ENCODE assay signal across 24 cellular contexts in the genomic region with DNA sequence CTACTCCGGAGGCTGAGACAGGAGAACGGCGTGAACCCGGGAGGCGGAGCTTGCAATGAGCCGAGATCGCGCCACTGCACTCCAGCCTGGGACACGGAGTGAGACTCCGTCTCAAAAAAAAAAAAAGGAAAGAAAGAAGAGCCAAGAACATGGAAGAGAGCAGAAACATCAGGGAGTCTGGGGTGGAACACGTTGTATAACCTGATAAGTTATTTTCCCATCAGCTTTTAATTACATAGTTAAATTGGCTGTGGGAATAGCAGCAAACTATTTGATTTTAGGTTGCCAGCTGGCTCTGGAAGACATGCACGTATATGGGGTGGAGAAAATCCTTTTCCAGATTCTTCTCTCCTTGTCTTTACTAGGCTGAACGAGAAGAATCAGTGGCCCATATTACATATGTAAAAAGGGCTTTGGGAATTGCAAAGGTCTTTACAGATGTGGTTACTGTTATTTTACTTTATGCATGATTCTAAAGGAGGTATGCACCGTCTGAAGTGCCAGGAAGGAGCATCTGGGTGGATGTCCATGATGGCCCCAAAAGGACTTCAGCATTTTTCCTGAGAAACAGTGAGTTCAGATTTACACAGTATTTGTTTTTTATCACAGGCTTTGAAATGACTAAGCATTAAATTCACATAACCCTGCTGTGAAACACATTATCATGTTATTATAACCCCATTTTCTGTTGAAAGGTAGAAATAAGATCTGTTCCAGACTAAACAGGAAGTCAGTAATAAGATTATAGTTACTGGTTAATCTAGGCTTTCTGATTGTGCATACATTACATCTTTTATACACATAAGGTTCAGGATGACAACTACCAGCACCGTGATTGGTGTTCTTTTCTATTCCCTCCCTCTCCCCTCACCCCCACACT. TPM values are rescaled to one million over a fixed set of nuclear protein-coding genes. Genes with fewer than 3 reads are reported as not detected.
DNase-seq lines count a peak whose midpoint lies in the region; ATAC-seq, FAIRE-seq and TF ChIP-seq lines count a peak whose summit lies in the region.
"Had no signal": no experiment of that assay in that cellular context is flagged by ENCODE, and none has a peak within 500 bp of the region (broad histone marks: within the 10 kb centered on the region; RNA-seq: fewer than 3 reads in every experiment).

No MANE protein-coding gene starts in this region.

- TF ChIP-seq EP300 in HepG2 (IDR thresholded peaks at IDR 0.05; ENCODE audit: low read depth in 2 of 2, low read length in 2 of 2): no peak
- no peak for TF ChIP-seq EP300 in HepG2 (CRISPR knock-in tag; IDR thresholded peaks at IDR 0.05; ENCODE audit: borderline replicate concordance)

- peaks cover 9% of the 10 kb centered on the region for H3K4me1 Mint-ChIP-seq in T-helper 17 cell
- peaks cover 11% of the 10 kb centered on the region for H3K4me1 Mint-ChIP-seq in activated T-cell treated with anti-CD3 and anti-CD28 coated beads, Interleukin-2, amount 50 U/mL, for 24 hours (ENCODE audit: low read depth)
- H3K4me1 Mint-ChIP-seq: endodermal cell, memory B cell had no signal

- no peak for TF ChIP-seq RAD21 in HepG2 (CRISPR knock-in tag; IDR thresholded peaks at IDR 0.05)

- H3K9me3 ChIP-seq in HepG2 (ENCODE audit: low read length) (no peaks in the 10 kb centered on the region), right lobe of liver (no peaks in the 10 kb centered on the region), T-helper 17 cell (ENCODE audit: control insufficient read depth, low read length, poor library complexity, severe bottlenecking) (no peaks in the 10 kb centered on the region)
- H3K9me3 ChIP-seq: breast epithelium, SJCRH30, stomach, tibial nerve had no signal

- H3K27ac Mint-ChIP-seq in T-helper 17 cell: peak overlapping the region; percentile 56
- no peak overlapping the region for H3K27ac Mint-ChIP-seq in activated T-cell treated with anti-CD3 and anti-CD28 coated beads, Interleukin-2, amount 50 U/mL, for 24 hours
- H3K27ac Mint-ChIP-seq: endodermal cell, H9, memory B cell had no signal

- H3K4me3 Mint-ChIP-seq in T-helper 17 cell: no peak overlapping the region
- no peak overlapping the region for H3K4me3 Mint-ChIP-seq in activated T-cell treated with anti-CD3 and anti-CD28 coated beads, Interleukin-2, amount 50 U/mL, for 24 hours
- H3K4me3 Mint-ChIP-seq: endodermal cell, H9, memory B cell had no signal

- no peak for TF ChIP-seq POLR2A in HepG2 (IDR thresholded peaks at IDR 0.05; ENCODE audit: insufficient read depth in 1 of 2, low read depth in 2 of 2, low read length in 2 of 2)
- TF ChIP-seq POLR2A in right lobe of liver (IDR thresholded peaks at IDR 0.05): no peak
- TF ChIP-seq POLR2A in GM12891 (IDR thresholded peaks at IDR 0.05; ENCODE audit: low read depth, low read length): no peak

- no peak overlapping the region for H3K9ac ChIP-seq in HepG2 (ENCODE audit: insufficient read depth, low read depth, low read length)

- BruUV-seq in HepG2 (replicated peaks; lab: Mats Ljungman, UMichigan): no TSS peak

- no peaks in the 10 kb centered on the region for H4K20me1 ChIP-seq in HepG2 (ENCODE audit: insufficient read depth, low read length)

- in situ Hi-C loops in HepG2 (cut with HindIII; ENCODE audit: extremely low pct_ligation_motif_present, low pct_unique_long_range_greater_than_20kb): no loop called here

- DNase-seq in HepG2 (ENCODE audit: low spot score) (no peak), right lobe of liver (no peak), T-helper 17 cell (no peak), fibroblast of the aortic adventitia (ENCODE audit: low read depth) (peak; percentile 50), anterior cingulate cortex (lab: John Stamatoyannopoulos, UW) (no peak), GM12891 (ENCODE audit: insufficient read length, low spot score) (no peak)
- no peak for DNase-seq in activated T-cell treated with anti-CD3 and anti-CD28 coated beads, Interleukin-2, amount 50 U/mL, for 24 hours
- DNase-seq: ACHN; activated CD8-positive, alpha-beta memory T cell treated with anti-CD3 and anti-CD28 coated beads, Interleukin-2, amount 50 U/mL, for 4 hours; C1 segment of cervical spinal cord; cortex of kidney; endodermal cell; H9; naive B cell; NCI-H1048; NCI-H2029 treated with DMSO at 0.1 percent for 48 hours; NCI-H345; right cardiac atrium; SJCRH30; stomach had no signal

- H3K36me3 ChIP-seq in HepG2 (replicated peaks in 1 of 2; ENCODE audit: control insufficient read depth in 1 of 2, insufficient read depth in 2 of 2, low read length in 2 of 2) (no peaks in the 10 kb centered on the region), right lobe of liver (no peaks in the 10 kb centered on the region)
- H3K36me3 ChIP-seq: breast epithelium, SJCRH30, stomach, tibial nerve had no signal

- H3K27ac ChIP-seq in HepG2 (ENCODE audit: extremely low read length, insufficient read depth, low read length) (no peak overlapping the region), right lobe of liver (no peak overlapping the region)
- H3K27ac ChIP-seq: breast epithelium, SJCRH30, stomach, tibial nerve had no signal

- peak overlapping the region; percentile 19 for H2AFZ ChIP-seq in HepG2 (ENCODE audit: low read length)

- ATAC-seq in HepG2: no peak
- no peak for ATAC-seq in right lobe of liver
- ATAC-seq in T-helper 17 cell: no peak
- ATAC-seq in GM21737 (IDR thresholded peaks at IDR 0.05; ENCODE audit: unreplicated experiment): no peak
- ATAC-seq: right cardiac atrium had no signal

- FAIRE-seq in HepG2 (lab: Jason Lieb, UNC) (no peak), GM12891 (lab: Jason Lieb, UNC) (no peak)

- TF ChIP-seq CTCF in HepG2 (CRISPR knock-in tag; IDR thresholded peaks at IDR 0.05) (no peak), right lobe of liver (IDR thresholded peaks at IDR 0.05) (no peak), fibroblast of the aortic adventitia (IDR thresholded peaks at IDR 0.05; ENCODE audit: insufficient read depth, low read length) (no peak)

- H3K9me3 Mint-ChIP-seq in activated T-cell treated with anti-CD3 and anti-CD28 coated beads, Interleukin-2, amount 50 U/mL, for 24 hours: no peaks in the 10 kb centered on the region
- H3K9me3 Mint-ChIP-seq: endodermal cell, H9, memory B cell, naive B cell had no signal

- H3K79me2 ChIP-seq in HepG2 (ENCODE audit: insufficient read depth, low read length): peaks cover 4% of the 10 kb centered on the region

- WGBS in HepG2 (ENCODE audit: low lambda C conversion rate): 71% methylated on average over 15 of the region's 15 CpGs
- WGBS in right lobe of liver (ENCODE audit: insufficient coverage, low coverage, low lambda C conversion rate, missing lambda C conversion rate): 74% methylated on average over 6 of the region's 15 CpGs

- CTCF ChIA-PET in HepG2 (lab: Yijun Ruan, JAX; ENCODE audit: low intra/inter-chr PET ratio, low total read pairs): no interaction called here

- H3K4me1 ChIP-seq in HepG2 (ENCODE audit: insufficient read depth, low read length): peaks cover 35% of the 10 kb centered on the region
- no peaks in the 10 kb centered on the region for H3K4me1 ChIP-seq in right lobe of liver
- H3K4me1 ChIP-seq: breast epithelium, SJCRH30 had no signal

- no peak overlapping the region for H3K4me3 ChIP-seq in HepG2 (replicated peaks in 1 of 3; ENCODE audit: insufficient read depth in 1 of 3, low read depth in 2 of 3, low read length in 3 of 3)
- H3K4me3 ChIP-seq in right lobe of liver: no peak overlapping the region
- H3K4me3 ChIP-seq in fibroblast of the aortic adventitia (ENCODE audit: low read depth, low read length): no peak overlapping the region
- H3K4me3 ChIP-seq: breast epithelium, SJCRH30, stomach, tibial nerve had no signal

- H3K27me3 ChIP-seq in HepG2 (ENCODE audit: control insufficient read depth in 1 of 2, insufficient read depth in 2 of 2, low read length in 2 of 2) (no peaks in the 10 kb centered on the region; a peak in 1 of 5 replicates), right lobe of liver (no peaks in the 10 kb centered on the region)
- H3K27me3 ChIP-seq: breast epithelium, SJCRH30, stomach, tibial nerve had no signal

- H3K36me3 Mint-ChIP-seq in T-helper 17 cell (ENCODE audit: low read depth): peaks cover 4% of the 10 kb centered on the region
- H3K36me3 Mint-ChIP-seq in activated T-cell treated with anti-CD3 and anti-CD28 coated beads, Interleukin-2, amount 50 U/mL, for 24 hours (ENCODE audit: low read depth): peaks cover 4% of the 10 kb centered on the region
- H3K36me3 Mint-ChIP-seq: memory B cell, naive B cell had no signal

- peak overlapping the region; percentile 41 for H3K4me2 ChIP-seq in HepG2 (ENCODE audit: low read depth, low read length)

- peaks cover 9% of the 10 kb centered on the region for H3K27me3 Mint-ChIP-seq in T-helper 17 cell
- H3K27me3 Mint-ChIP-seq in activated T-cell treated with anti-CD3 and anti-CD28 coated beads, Interleukin-2, amount 50 U/mL, for 24 hours: no peaks in the 10 kb centered on the region

- intact Hi-C loops in HepG2 (cut with micrococcal nuclease; ENCODE audit: unreplicated experiment): no loop called here
- intact Hi-C loops in right lobe of liver (cut with DNase I): no loop called here

- POLR2A ChIA-PET in HepG2 (lab: Yijun Ruan, JAX): no interaction called here

RNA-seq across cellular contexts. Expression of gene NAA16, which starts 4.6 kb away (rescaled TPM):
- total RNA-seq in HepG2 (2016; rRNA removed; fragmentation: Illumina TruSeq; extraction: Trizol) (9.0 and 15.1 TPM in 2 replicates), right lobe of liver (1 to 10 TPM; 5.0 to 9.9 (median 7.6) TPM), T-helper 17 cell (10 to 100 TPM; 38.3 to 41.5 TPM), fibroblast of the aortic adventitia (ENCODE audit: low replicate concordance) (16.1 and 37.3 TPM in 2 replicates)
- total RNA-seq in HepG2 (2016; cell fraction: cytosol; rRNA removed; fragmentation: Illumina TruSeq; extraction: Trizol; ENCODE audit: low read depth): 17.0 and 21.0 TPM in 2 replicates
- total RNA-seq in HepG2 (2016; cell fraction: insoluble cytoplasmic fraction; rRNA removed; fragmentation: Illumina TruSeq; extraction: Trizol): 9.7 and 14.9 TPM in 2 replicates
- 8.3 and 10.4 TPM in 2 replicates for total RNA-seq in HepG2 (2016; cell fraction: membrane; rRNA removed; fragmentation: Illumina TruSeq; extraction: Trizol)
- 35.8 and 41.5 TPM in 2 replicates for total RNA-seq in HepG2 (2016; cell fraction: nucleus; rRNA removed; fragmentation: Illumina TruSeq; extraction: Trizol)
- 7.4 and 9.2 TPM in 2 replicates for polyA plus RNA-seq in HepG2 (2011; rRNA removed)
- 1.7 and 2.8 TPM in 2 replicates for polyA plus RNA-seq in HepG2 (2011; cell fraction: cytosol; rRNA removed)
- 14.8 and 14.9 TPM in 2 replicates for polyA plus RNA-seq in HepG2 (2011; cell fraction: nucleus; rRNA removed)
- 8.2 and 11.9 TPM in 2 replicates for polyA plus RNA-seq in HepG2 (2012)
- polyA plus RNA-seq in HepG2 (2016; cell fraction: cytosol; fragmentation: Illumina TruSeq; extraction: Trizol; ENCODE audit: low read depth): 0.86 and 1.3 TPM in 2 replicates
- polyA plus RNA-seq in HepG2 (2016; cell fraction: insoluble cytoplasmic fraction; fragmentation: Illumina TruSeq; extraction: Trizol; ENCODE audit: low read depth): 11.0 and 11.2 TPM in 2 replicates
- polyA plus RNA-seq in HepG2 (2016; cell fraction: membrane; fragmentation: Illumina TruSeq; extraction: Trizol; ENCODE audit: low read depth): 2.6 and 2.9 TPM in 2 replicates
- polyA plus RNA-seq in HepG2 (2016; cell fraction: nucleus; fragmentation: Illumina TruSeq; extraction: Trizol; ENCODE audit: insufficient read depth, low read depth): 84.9 and 85.2 TPM in 2 replicates
- polyA minus RNA-seq in HepG2 (2011; rRNA and poly(A)+ RNA removed; ENCODE audit: low replicate concordance): 3.2 and 4.4 TPM in 2 replicates
- 3.8 and 5.1 TPM in 2 replicates for polyA minus RNA-seq in HepG2 (2011; cell fraction: cytosol; rRNA and poly(A)+ RNA removed)
- 39.9 and 44.6 TPM in 2 replicates for polyA minus RNA-seq in HepG2 (2011; cell fraction: nucleus; rRNA and poly(A)+ RNA removed)
- 5.2 TPM for polyA plus RNA-seq in GM12891 (2012; ENCODE audit: low read depth, missing spikeins)

RNA-seq across cellular contexts. Expression of gene MTRF1, which starts 43.1 kb away (rescaled TPM):
- 24.0 and 27.2 TPM in 2 replicates for total RNA-seq in HepG2 (2016; rRNA removed; fragmentation: Illumina TruSeq; extraction: Trizol)
- 65.9 and 67.0 TPM in 2 replicates for total RNA-seq in HepG2 (2016; cell fraction: cytosol; rRNA removed; fragmentation: Illumina TruSeq; extraction: Trizol; ENCODE audit: low read depth)
- total RNA-seq in HepG2 (2016; cell fraction: insoluble cytoplasmic fraction; rRNA removed; fragmentation: Illumina TruSeq; extraction: Trizol): 20.8 and 25.3 TPM in 2 replicates
- 32.7 and 35.9 TPM in 2 replicates for total RNA-seq in HepG2 (2016; cell fraction: membrane; rRNA removed; fragmentation: Illumina TruSeq; extraction: Trizol)
- total RNA-seq in HepG2 (2016; cell fraction: nucleus; rRNA removed; fragmentation: Illumina TruSeq; extraction: Trizol): 26.3 and 27.0 TPM in 2 replicates
- polyA plus RNA-seq in HepG2 (2011; rRNA removed): 21.3 and 21.6 TPM in 2 replicates
- polyA plus RNA-seq in HepG2 (2011; cell fraction: cytosol; rRNA removed): 6.3 and 8.4 TPM in 2 replicates
- 33.1 and 41.3 TPM in 2 replicates for polyA plus RNA-seq in HepG2 (2011; cell fraction: nucleus; rRNA removed)
- 14.6 and 19.6 TPM in 2 replicates for polyA plus RNA-seq in HepG2 (2012)
- polyA plus RNA-seq in HepG2 (2016; cell fraction: cytosol; fragmentation: Illumina TruSeq; extraction: Trizol; ENCODE audit: low read depth): 3.1 and 4.1 TPM in 2 replicates
- 17.9 and 21.1 TPM in 2 replicates for polyA plus RNA-seq in HepG2 (2016; cell fraction: insoluble cytoplasmic fraction; fragmentation: Illumina TruSeq; extraction: Trizol; ENCODE audit: low read depth)
- 6.1 and 6.9 TPM in 2 replicates for polyA plus RNA-seq in HepG2 (2016; cell fraction: membrane; fragmentation: Illumina TruSeq; extraction: Trizol; ENCODE audit: low read depth)
- polyA plus RNA-seq in HepG2 (2016; cell fraction: nucleus; fragmentation: Illumina TruSeq; extraction: Trizol; ENCODE audit: insufficient read depth, low read depth): 60.6 and 67.9 TPM in 2 replicates
- polyA minus RNA-seq in HepG2 (2011; rRNA and poly(A)+ RNA removed; ENCODE audit: low replicate concordance): 9.1 and 12.0 TPM in 2 replicates
- polyA minus RNA-seq in HepG2 (2011; cell fraction: cytosol; rRNA and poly(A)+ RNA removed): 10.0 and 14.5 TPM in 2 replicates
- 39.0 and 40.4 TPM in 2 replicates for polyA minus RNA-seq in HepG2 (2011; cell fraction: nucleus; rRNA and poly(A)+ RNA removed)
- total RNA-seq in right lobe of liver: 10 to 100 TPM in 1 of 6 experiments, 1 to 10 TPM in 5; 6.0 to 10.5 (median 7.4) TPM
- 10 to 100 TPM; 13.8 to 17.7 TPM for total RNA-seq in T-helper 17 cell
- total RNA-seq in fibroblast of the aortic adventitia (ENCODE audit: low replicate concordance): 4.3 and 11.8 TPM in 2 replicates
- 12.6 TPM for polyA plus RNA-seq in GM12891 (2012; ENCODE audit: low read depth, missing spikeins)
